Comparison of ENCODE assay signal across 29 cellular contexts in the genomic region with DNA sequence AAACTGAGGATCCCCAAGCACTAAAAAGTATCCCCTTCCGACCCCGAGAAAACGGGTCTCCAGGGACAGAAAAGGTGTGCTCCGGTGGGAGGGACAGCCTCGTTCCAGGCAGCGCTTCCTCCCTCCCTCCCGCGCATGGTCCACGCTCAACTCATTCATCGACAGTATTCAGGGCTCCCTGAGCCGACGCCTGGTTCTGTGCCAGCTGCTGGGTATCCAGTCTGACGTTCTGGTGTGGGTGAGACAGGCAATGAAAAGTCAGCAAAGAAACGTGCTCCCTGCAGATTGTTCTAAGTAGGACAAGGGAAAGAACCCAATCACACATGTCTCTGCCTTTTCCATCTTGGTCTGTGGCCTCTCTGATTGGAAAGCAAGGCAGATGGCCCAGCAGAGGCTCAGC. TPM values are rescaled to one million over a fixed set of nuclear protein-coding genes. Genes with fewer than 3 reads are reported as not detected.
"Had no signal": no experiment of that assay in that cellular context is flagged by ENCODE, and none has a peak within 500 bp of the region (broad histone marks: within the 10 kb centered on the region; RNA-seq: fewer than 3 reads in every experiment).

No MANE protein-coding gene starts in this region.

- H3K4me1 ChIP-seq: adrenal gland, body of pancreas, breast epithelium had no signal

- H3K36me3 Mint-ChIP-seq: activated naive CD4-positive, alpha-beta T cell treated with anti-CD3 and anti-CD28 coated beads, Interleukin-2, amount 50 U/mL, for 72 hours had no signal

- H3K4me3 ChIP-seq: adrenal gland, body of pancreas, breast epithelium had no signal

- DNase-seq: activated CD4-positive, alpha-beta T cell treated with anti-CD3 and anti-CD28 coated beads, Interleukin-2, amount 10 ng/mL, durations not matched to agents 24 days and 14 days; activated CD4-positive, alpha-beta T cell treated with anti-CD3 and anti-CD28 coated beads, Interleukin-2, amount 50 U/mL, for 4 hours; activated CD8-positive, alpha-beta T cell treated with anti-CD3 and anti-CD28 coated beads for 36 hours; activated gamma-delta T cell treated with Interleukin-2 at 50 U/mL for 16 hours; activated naive CD4-positive, alpha-beta T cell treated with anti-CD3 and anti-CD28 coated beads for 36 hours; activated T-cell treated with anti-CD3 and anti-CD28 coated beads for 4 hours; activated T-cell treated with anti-CD3 and anti-CD28 coated beads, Interleukin-2, amount 50 U/mL, for 4 hours; adrenal gland; body of pancreas; Karpas-422; NCI-H1105; NCI-H1417 treated with DMSO at 0.1 percent for 48 hours; NCI-H187 treated with DMSO at 0.1 percent for 48 hours; NCI-H2081; NCI-H226; NCI-H446 treated with DMSO at 0.1 percent for 48 hours; NCI-H524; NCI-H69; NK-92 treated with Interleukin-12 subunit alpha and Interleukin-12 subunit beta, amount 100 ng/mL, for 24 hours; Right ventricle myocardium superior; SW 1271; T-helper 1 cell; T-helper 2 cell; T-helper 9 cell had no signal

- H3K9me3 ChIP-seq: adrenal gland, body of pancreas had no signal

- H3K27me3 ChIP-seq: adrenal gland, body of pancreas, breast epithelium had no signal

- H3K4me1 Mint-ChIP-seq: activated CD4-positive, alpha-beta T cell treated with anti-CD3 and anti-CD28 coated beads, Interleukin-2, amount 10 ng/mL, durations not matched to agents 24 days and 14 days had no signal

- H3K4me3 Mint-ChIP-seq: activated CD4-positive, alpha-beta T cell treated with anti-CD3 and anti-CD28 coated beads, Interleukin-2, amount 10 ng/mL, durations not matched to agents 24 days and 14 days; activated CD8-positive, alpha-beta T cell treated with anti-CD3 and anti-CD28 coated beads for 36 hours; activated naive CD4-positive, alpha-beta T cell treated with anti-CD3 and anti-CD28 coated beads for 36 hours; activated T-cell treated with anti-CD3 and anti-CD28 coated beads, Interleukin-2, amount 50 U/mL, for 4 hours; activated T-helper 1 cell treated with anti-CD3 and anti-CD28 coated beads, Interleukin-12 subunit alpha, Interleukin-12 subunit beta, Interleukin-2, Interleukin-4 antibody, amounts not matched to agents 30 ng/mL and 10 ng/mL and 1 ng/mL, durations not matched to agents 14 hours and 24 hours and 36 hours had no signal

- H3K27ac Mint-ChIP-seq: activated CD4-positive, alpha-beta T cell treated with anti-CD3 and anti-CD28 coated beads, Interleukin-2, amount 10 ng/mL, durations not matched to agents 24 days and 14 days; activated CD8-positive, alpha-beta T cell treated with anti-CD3 and anti-CD28 coated beads for 36 hours; activated naive CD4-positive, alpha-beta T cell treated with anti-CD3 and anti-CD28 coated beads for 36 hours; activated naive CD4-positive, alpha-beta T cell treated with anti-CD3 and anti-CD28 coated beads, Interleukin-2, amount 50 U/mL, for 72 hours; activated T-helper 1 cell treated with anti-CD3 and anti-CD28 coated beads, Interleukin-12 subunit alpha, Interleukin-12 subunit beta, Interleukin-2, Interleukin-4 antibody, amounts not matched to agents 30 ng/mL and 10 ng/mL and 1 ng/mL, durations not matched to agents 14 hours and 24 hours and 36 hours had no signal

- H3K36me3 ChIP-seq: adrenal gland, breast epithelium had no signal

- ATAC-seq: activated CD8-positive, alpha-beta T cell treated with anti-CD3 and anti-CD28 coated beads for 36 hours; activated naive CD4-positive, alpha-beta T cell treated with anti-CD3 and anti-CD28 coated beads, Interleukin-2, amount 50 U/mL, for 72 hours; activated T-cell treated with anti-CD3 and anti-CD28 coated beads, Interleukin-2, amount 50 U/mL, for 4 hours; body of pancreas had no signal

- H3K27ac ChIP-seq: adrenal gland, body of pancreas, breast epithelium had no signal

- H3K9me3 Mint-ChIP-seq: activated CD8-positive, alpha-beta T cell treated with anti-CD3 and anti-CD28 coated beads for 36 hours had no signal

RNA-seq across cellular contexts. Expression of gene SMOC1, which starts 19.6 kb away (rescaled TPM):
- total RNA-seq: activated CD4-positive, alpha-beta T cell treated with anti-CD3 and anti-CD28 coated beads, Interleukin-2, amount 10 ng/mL, durations not matched to agents 24 days and 14 days; activated CD8-positive, alpha-beta memory T cell treated with anti-CD3 and anti-CD28 coated beads for 36 hours; activated CD8-positive, alpha-beta T cell treated with anti-CD3 and anti-CD28 coated beads for 36 hours; activated naive CD4-positive, alpha-beta T cell treated with anti-CD3 and anti-CD28 coated beads for 36 hours; activated naive CD4-positive, alpha-beta T cell treated with anti-CD3 and anti-CD28 coated beads, Interleukin-2, amount 50 U/mL, for 72 hours; activated T-helper 1 cell treated with anti-CD3 and anti-CD28 coated beads, Interleukin-12 subunit alpha, Interleukin-12 subunit beta, Interleukin-2, Interleukin-4 antibody, amounts not matched to agents 30 ng/mL and 10 ng/mL and 1 ng/mL, durations not matched to agents 14 hours and 24 hours and 36 hours; OCI-LY7 had no signal
